In the genomic region with DNA sequence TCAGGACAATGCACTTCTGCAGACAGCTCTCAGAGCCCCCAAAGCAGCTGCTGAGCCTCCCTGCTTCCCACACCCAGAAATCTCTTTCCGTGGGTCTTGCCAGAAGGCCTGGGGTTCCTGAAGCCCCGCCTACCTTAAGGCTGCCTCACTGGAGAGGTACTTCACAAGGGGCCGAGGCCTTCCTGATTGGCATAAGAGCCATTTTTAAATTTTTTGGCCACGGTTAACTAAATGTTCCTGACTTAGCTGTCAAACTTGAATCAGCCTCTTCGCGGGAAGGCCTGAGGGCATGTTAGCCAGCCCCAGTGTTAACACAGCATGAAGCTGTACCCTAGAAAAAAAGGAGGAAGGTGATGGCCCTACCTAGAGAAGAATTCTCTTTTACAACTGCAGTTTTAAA, we compare ENCODE assay signal across 21 cellular contexts. TPM values are rescaled to one million over a fixed set of nuclear protein-coding genes. Genes with fewer than 3 reads are reported as not detected.
"Had no signal": no experiment of that assay in that cellular context is flagged by ENCODE, and none has a peak within 500 bp of the region (broad histone marks: within the 10 kb centered on the region; RNA-seq: fewer than 3 reads in every experiment).

No MANE protein-coding gene starts in this region.

- H3K4me3 Mint-ChIP-seq: activated naive CD4-positive, alpha-beta T cell treated with anti-CD3 and anti-CD28 coated beads, Interleukin-2, amount 50 U/mL, for 24 hours; activated T-cell treated with anti-CD3 and anti-CD28 coated beads, Interleukin-2, amount 50 U/mL, for 72 hours; immature natural killer cell; natural killer cell treated with Interleukin-12 subunit alpha and Interleukin-12 subunit beta and Interleukin-15 and Interleukin-18, amount 100 ng/mL, for 72 hours; stimulated activated effector memory CD8-positive, alpha-beta T cell treated with anti-CD3 and anti-CD28 coated beads, Interleukin-12 subunit alpha, Interleukin-12 subunit beta, amount 100 ng/mL, for 72 hours had no signal

- DNase-seq: activated CD4-positive, alpha-beta T cell treated with anti-CD3 and anti-CD28 coated beads, Interleukin-2, amount 50 U/mL, for 1 hour; activated CD8-positive, alpha-beta memory T cell treated with anti-CD3 and anti-CD28 coated beads for 24 hours; activated effector memory CD4-positive, alpha-beta T cell treated with anti-CD3 and anti-CD28 coated beads, Interleukin-2, amount 50 U/mL, for 16 hours; activated T-cell treated with anti-CD3 and anti-CD28 coated beads, Interleukin-2, amount 50 U/mL, for 72 hours; cerebellar nuclear complex; effector CD4-positive, alpha-beta T cell; heart right ventricle; immature natural killer cell; stimulated activated CD4-positive, alpha-beta T cell treated with anti-CD3 and anti-CD28 coated beads, Interleukin-4, amount 100 ng/mL, for 1 hour; T1000; uterus had no signal

- H2AFZ ChIP-seq: parathyroid adenoma had no signal

- H3K4me3 ChIP-seq: ascending aorta, esophagus muscularis mucosa, heart right ventricle, smooth muscle cell, thoracic aorta, uterus had no signal

- H3K27me3 ChIP-seq: ascending aorta, esophagus muscularis mucosa, uterus had no signal

- H3K9me3 Mint-ChIP-seq: activated naive CD4-positive, alpha-beta T cell treated with anti-CD3 and anti-CD28 coated beads, Interleukin-2, amount 50 U/mL, for 24 hours; activated T-cell treated with anti-CD3 and anti-CD28 coated beads, Interleukin-2, amount 50 U/mL, for 72 hours; immature natural killer cell; natural killer cell treated with Interleukin-12 subunit alpha and Interleukin-12 subunit beta and Interleukin-15 and Interleukin-18, amount 100 ng/mL, for 72 hours; stimulated activated effector memory CD8-positive, alpha-beta T cell treated with anti-CD3 and anti-CD28 coated beads, Interleukin-12 subunit alpha, Interleukin-12 subunit beta, amount 100 ng/mL, for 72 hours had no signal

- H3K4me2 ChIP-seq: smooth muscle cell had no signal

- H3K9me3 ChIP-seq: ascending aorta, esophagus muscularis mucosa, heart right ventricle, neutrophil, thoracic aorta, uterus had no signal

- H3K36me3 Mint-ChIP-seq: activated naive CD4-positive, alpha-beta T cell treated with anti-CD3 and anti-CD28 coated beads, Interleukin-2, amount 50 U/mL, for 24 hours; immature natural killer cell; natural killer cell treated with Interleukin-12 subunit alpha and Interleukin-12 subunit beta and Interleukin-15 and Interleukin-18, amount 100 ng/mL, for 72 hours; stimulated activated effector memory CD8-positive, alpha-beta T cell treated with anti-CD3 and anti-CD28 coated beads, Interleukin-12 subunit alpha, Interleukin-12 subunit beta, amount 100 ng/mL, for 72 hours had no signal

- H3K27me3 Mint-ChIP-seq: activated naive CD4-positive, alpha-beta T cell treated with anti-CD3 and anti-CD28 coated beads, Interleukin-2, amount 50 U/mL, for 24 hours; natural killer cell treated with Interleukin-12 subunit alpha and Interleukin-12 subunit beta and Interleukin-15 and Interleukin-18, amount 100 ng/mL, for 72 hours had no signal

- H3K4me1 Mint-ChIP-seq: activated naive CD4-positive, alpha-beta T cell treated with anti-CD3 and anti-CD28 coated beads, Interleukin-2, amount 50 U/mL, for 24 hours; immature natural killer cell; stimulated activated effector memory CD8-positive, alpha-beta T cell treated with anti-CD3 and anti-CD28 coated beads, Interleukin-12 subunit alpha, Interleukin-12 subunit beta, amount 100 ng/mL, for 72 hours had no signal

- ATAC-seq: activated T-cell treated with anti-CD3 and anti-CD28 coated beads, Interleukin-2, amount 50 U/mL, for 72 hours; heart right ventricle; natural killer cell treated with Interleukin-12 subunit alpha and Interleukin-12 subunit beta and Interleukin-15 and Interleukin-18, amount 100 ng/mL, for 72 hours; sciatic nerve; stimulated activated effector memory CD8-positive, alpha-beta T cell treated with anti-CD3 and anti-CD28 coated beads, Interleukin-12 subunit alpha, Interleukin-12 subunit beta, amount 100 ng/mL, for 72 hours had no signal

- H3K27ac Mint-ChIP-seq: activated naive CD4-positive, alpha-beta T cell treated with anti-CD3 and anti-CD28 coated beads, Interleukin-2, amount 50 U/mL, for 24 hours; activated T-cell treated with anti-CD3 and anti-CD28 coated beads, Interleukin-2, amount 50 U/mL, for 72 hours; immature natural killer cell; natural killer cell treated with Interleukin-12 subunit alpha and Interleukin-12 subunit beta and Interleukin-15 and Interleukin-18, amount 100 ng/mL, for 72 hours; stimulated activated effector memory CD8-positive, alpha-beta T cell treated with anti-CD3 and anti-CD28 coated beads, Interleukin-12 subunit alpha, Interleukin-12 subunit beta, amount 100 ng/mL, for 72 hours had no signal

- H3K79me2 ChIP-seq: parathyroid adenoma had no signal

- H3K4me1 ChIP-seq: ascending aorta, esophagus muscularis mucosa, heart right ventricle, uterus had no signal

- H3K27ac ChIP-seq: ascending aorta, esophagus muscularis mucosa, heart right ventricle, neutrophil, parathyroid adenoma, thoracic aorta, uterus had no signal

- H3K36me3 ChIP-seq: ascending aorta, esophagus muscularis mucosa, heart right ventricle, neutrophil, thoracic aorta, uterus had no signal

RNA-seq across cellular contexts. Expression of gene EPB41L4B, which starts 20.7 kb away (rescaled TPM):
- total RNA-seq: ascending aorta had no signal
- polyA plus RNA-seq: immature natural killer cell had no signal
